Comparison of ENCODE assay signal across 9 cellular contexts in genomic region chr22:50544746-50545253, GRCh38. TPM values are rescaled to one million over a fixed set of nuclear protein-coding genes. Genes with fewer than 3 reads are reported as not detected.
DNase-seq lines count a peak whose midpoint lies in the region; ATAC-seq and TF ChIP-seq lines count a peak whose summit lies in the region.
"Had no signal": no experiment of that assay in that cellular context is flagged by ENCODE, and none has a peak within 500 bp of the region (broad histone marks: within the 10 kb centered on the region; RNA-seq: fewer than 3 reads in every experiment).

No MANE protein-coding gene starts in this region.

- H4K20me1 ChIP-seq in mammary epithelial cell (ENCODE audit: insufficient read depth, low read length) = no peaks in the 10 kb centered on the region

- WGBS in mammary epithelial cell (ENCODE audit: low coverage, missing lambda C conversion rate) = 34% methylated on average over 5 of the region's 5 CpGs

- H2AFZ ChIP-seq in mammary epithelial cell (ENCODE audit: low read depth, low read length) (peak overlapping the region; percentile 40), parathyroid adenoma (peak overlapping the region; percentile 65)

- intact Hi-C loops in mammary epithelial cell (cut with micrococcal nuclease) = no loop called here

- ATAC-seq in HG03442 (IDR thresholded peaks at IDR 0.05; ENCODE audit: unreplicated experiment) = no peak

- TF ChIP-seq CTCF in GM10266 (IDR thresholded peaks at IDR 0.05; ENCODE audit: control insufficient read depth, insufficient read depth, low read depth, missing control alignments) (no peak), mammary epithelial cell (conservative IDR thresholded peaks at IDR 0.05 in 1 of 2, IDR thresholded peaks at IDR 0.05 in 1 of 2; ENCODE audit: extremely low read depth in 1 of 2, insufficient read depth in 1 of 2, low read depth in 1 of 2, low read length in 2 of 2) (no peak), parathyroid adenoma (IDR thresholded peaks at IDR 0.05) (no peak)

- CTCF ChIA-PET in mammary epithelial cell (lab: Charles Lee; ENCODE audit: low non-redundant PET) = no interaction called here

- no peaks in the 10 kb centered on the region for H3K79me2 ChIP-seq in mammary epithelial cell (ENCODE audit: insufficient read depth, low read length)
- H3K79me2 ChIP-seq in parathyroid adenoma = no peaks in the 10 kb centered on the region

- no TSS peak for BruUV-seq in mammary epithelial cell (replicated peaks; lab: Mats Ljungman, UMichigan)

- in situ Hi-C loops in mammary epithelial cell (cut with MboI; ENCODE audit: low sequenced_read_pairs in 2 of 2) = no loop called here

- H3K4me3 ChIP-seq in mammary epithelial cell (replicated peaks in 1 of 3; ENCODE audit: insufficient read depth in 1 of 3, low read depth in 2 of 3, low read length in 3 of 3) (no peak overlapping the region), parathyroid adenoma (ENCODE audit: low read depth, low read length) (no peak overlapping the region)

- H3K36me3 ChIP-seq in mammary epithelial cell (ENCODE audit: insufficient read depth, low read length) = no peaks in the 10 kb centered on the region
- no peaks in the 10 kb centered on the region for H3K36me3 ChIP-seq in parathyroid adenoma (ENCODE audit: control insufficient read depth, insufficient read depth, low read length)

- H3K27me3 ChIP-seq in mammary epithelial cell (ENCODE audit: insufficient read depth, low read length) = peaks cover 4% of the 10 kb centered on the region
- H3K27me3 ChIP-seq in parathyroid adenoma (ENCODE audit: control insufficient read depth, insufficient read depth, low read length) = no peaks in the 10 kb centered on the region

- dilution Hi-C loops in mammary epithelial cell (cut with HindIII; ENCODE audit: low sequenced_read_pairs) = no loop called here

- H3K27ac ChIP-seq in mammary epithelial cell (ENCODE audit: insufficient read depth, low read depth, low read length) = no peak overlapping the region
- H3K27ac ChIP-seq in parathyroid adenoma = peak overlapping the region; percentile 86

- H3K4me2 ChIP-seq in mammary epithelial cell (ENCODE audit: insufficient read depth, low read depth, low read length) (no peak overlapping the region), parathyroid adenoma (ENCODE audit: low read length) (peak overlapping the region; percentile 56)

- H3K9ac ChIP-seq in mammary epithelial cell (ENCODE audit: insufficient read depth, low read length) = no peak overlapping the region
- no peak overlapping the region for H3K9ac ChIP-seq in parathyroid adenoma

- H3K9me3 ChIP-seq in mammary epithelial cell (replicated peaks; ENCODE audit: insufficient read depth, low read length) = no peaks in the 10 kb centered on the region
- H3K9me3 ChIP-seq in parathyroid adenoma (ENCODE audit: control insufficient read depth, low read length) = no peaks in the 10 kb centered on the region

- DNase-seq in GM10266 (ENCODE audit: extremely low spot score) (peak; percentile 43), NCI-H226 (peak; percentile 63), mammary epithelial cell (peak; percentile 90), germinal center (ENCODE audit: low spot score) (no peak), NCI-H2081 (lab: John Stamatoyannopoulos, UW) (no peak), NCI-H187 treated with DMSO at 0.1 percent for 48 hours (lab: John Stamatoyannopoulos, UW) (no peak)

- H3K4me1 ChIP-seq in mammary epithelial cell (ENCODE audit: insufficient read depth, low read length) (peaks cover 34% of the 10 kb centered on the region), parathyroid adenoma (peaks cover 7% of the 10 kb centered on the region)

RNA-seq across cellular contexts. Expression of gene KLHDC7B, which starts 0.9 kb away (rescaled TPM):
- total RNA-seq in mammary epithelial cell = 1 to 10 TPM in 1 of 2 donors, under 1 TPM in 1; under 0.01 to 1.9 TPM
- polyA plus RNA-seq in mammary epithelial cell = 0.01 TPM
- not detected for polyA minus RNA-seq in mammary epithelial cell
- total RNA-seq: endothelial cell of umbilical vein had no signal
- polyA plus RNA-seq: endothelial cell of umbilical vein had no signal

RNA-seq across cellular contexts. Expression of gene TYMP, which starts 15.0 kb away (rescaled TPM):
- 10 to 100 TPM in 1 of 2 donors, 1 to 10 TPM in 1; 4.9 to 45.5 TPM for total RNA-seq in mammary epithelial cell
- polyA plus RNA-seq in mammary epithelial cell = 2.1 TPM
- not detected for polyA minus RNA-seq in mammary epithelial cell

RNA-seq across cellular contexts. Expression of gene SYCE3, which starts 17.9 kb away (rescaled TPM):
- not detected for total RNA-seq in mammary epithelial cell
- 1.1 TPM for polyA plus RNA-seq in mammary epithelial cell
- not detected for polyA minus RNA-seq in mammary epithelial cell
- total RNA-seq: endothelial cell of umbilical vein had no signal
- polyA plus RNA-seq: endothelial cell of umbilical vein had no signal

RNA-seq across cellular contexts. Expression of gene SCO2, which starts 19.4 kb away (rescaled TPM):
- total RNA-seq in mammary epithelial cell = 1 to 10 TPM; 2.8 to 6.6 TPM
- 2.3 TPM for polyA plus RNA-seq in mammary epithelial cell
- not detected for polyA minus RNA-seq in mammary epithelial cell

RNA-seq across cellular contexts. Expression of gene CPT1B, which starts 33.4 kb away (rescaled TPM):
- 10 to 100 TPM in 1 of 2 donors, 1 to 10 TPM in 1; 5.5 to 20.5 TPM for total RNA-seq in mammary epithelial cell
- 3.7 TPM for polyA plus RNA-seq in mammary epithelial cell
- not detected for polyA minus RNA-seq in mammary epithelial cell

Comparison
In these comparisons a context has a peak if more than half of its experiments do, and no peak if none do; other contexts are left out.
1. DNase-seq: peak in GM10266 (single experiment), NCI-H226 (single experiment) and mammary epithelial cell (single experiment); none in germinal center (single experiment), NCI-H2081 (0 of 2) and NCI-H187 treated with DMSO at 0.1 percent for 48 hours (single experiment).